ENCODE assay signal across 12 cellular contexts in genomic region chr1:173191011-173191410, GRCh38. TPM values are rescaled to one million over a fixed set of nuclear protein-coding genes. Genes with fewer than 3 reads are reported as not detected.
DNase-seq lines count a peak whose midpoint lies in the region; ATAC-seq and TF ChIP-seq lines count a peak whose summit lies in the region.
"Had no signal": no experiment of that assay in that cellular context is flagged by ENCODE, and none has a peak within 500 bp of the region (broad histone marks: within the 10 kb centered on the region; RNA-seq: fewer than 3 reads in every experiment).

No MANE protein-coding gene starts in this region.

- H3K4me3 ChIP-seq in breast epithelium (no peak overlapping the region), left lung (no peak overlapping the region), stomach (no peak overlapping the region)

- no peak for TF ChIP-seq EP300 in stomach (IDR thresholded peaks at IDR 0.05)

- H3K27me3 ChIP-seq in breast epithelium (no peaks in the 10 kb centered on the region), left lung (no peaks in the 10 kb centered on the region), stomach (no peaks in the 10 kb centered on the region)

- TF ChIP-seq POLR2A in breast epithelium (IDR thresholded peaks at IDR 0.05) (no peak), stomach (IDR thresholded peaks at IDR 0.05) (no peak)

- ATAC-seq in left lung (peak; percentile 5), HG02885 (IDR thresholded peaks at IDR 0.05; ENCODE audit: poor library complexity, unreplicated experiment) (no peak), GM19463 (IDR thresholded peaks at IDR 0.05; ENCODE audit: unreplicated experiment) (no peak)

- H3K4me1 ChIP-seq in breast epithelium (peaks cover 0 to 10% of the 10 kb centered on the region in 2 donors), left lung (peaks cover 8 to 25% of the 10 kb centered on the region in 2 donors), stomach (peaks cover 11 to 20% (median 17%) of the 10 kb centered on the region in 4 donors)

- no peaks in the 10 kb centered on the region for H3K36me3 ChIP-seq in breast epithelium
- no peaks in the 10 kb centered on the region for H3K36me3 ChIP-seq in left lung
- peaks cover 0 to 6% (median 0%) of the 10 kb centered on the region in 4 donors for H3K36me3 ChIP-seq in stomach

- TF ChIP-seq CTCF in breast epithelium (IDR thresholded peaks at IDR 0.05) (no peak), left lung (IDR thresholded peaks at IDR 0.05) (no peak), stomach (IDR thresholded peaks at IDR 0.05) (no peak)

- H3K9me3 ChIP-seq in breast epithelium (no peaks in the 10 kb centered on the region), left lung (no peaks in the 10 kb centered on the region), stomach (no peaks in the 10 kb centered on the region)

- WGBS in stomach, 5 donors, result 33 to 51% (median 43%) methylated on average over 2 of the region's 2 CpGs

- intact Hi-C loops in breast epithelium (cut with DNase I; ENCODE audit: low total_unique reads) (loop anchor here (5.0 kb wide), 1 partner anchor 136 kb away; no protein-coding TSS in a partner anchor), left lung (cut with DNase I) (no loop called here), stomach (cut with DNase I; ENCODE audit: low total_unique reads) (no loop called here)

- DNase-seq in HCEC 1CT (peak; percentile 25), breast epithelium (ENCODE audit: low spot score in 2 of 2) (no peak), left lung (no peak), stomach (no peak), OCI-M2 (lab: John Stamatoyannopoulos, UW; ENCODE audit: unreplicated experiment) (no peak)
- no peak for DNase-seq in activated CD4-positive, CD25-positive, alpha-beta regulatory T cell (lab: John Stamatoyannopoulos, UW)
- DNase-seq: activated CD4-positive, alpha-beta T cell treated with anti-CD3 and anti-CD28 coated beads, Interleukin-2, amount 10 ng/mL, durations not matched to agents 24 days and 14 days; H7; NCI-H1694; stimulated activated CD4-positive, alpha-beta T cell treated with anti-CD3 and anti-CD28 coated beads, Interleukin-1b, Interleukin-23, amount 100 ng/mL, for 48 hours had no signal

- peak overlapping the region; percentile 36 to 76 for H3K27ac ChIP-seq in breast epithelium
- peak overlapping the region; percentile 55 to 61 for H3K27ac ChIP-seq in left lung
- H3K27ac ChIP-seq in stomach, result peak overlapping the region in 4 of 5 donors; percentile 3 to 83 (median 78)

RNA-seq across cellular contexts. Expression of gene TNFSF4, which starts 16.1 kb away (rescaled TPM):
- 1 to 10 TPM in 1 of 3 donors, under 1 TPM in 2; 0.66 to 1.9 (median 0.73) TPM for total RNA-seq in breast epithelium
- 1 to 10 TPM in 1 of 2 donors, under 1 TPM in 1; 0.73 to 1.3 TPM for total RNA-seq in left lung
- 1 to 10 TPM in 1 of 5 donors, under 1 TPM in 1, not detected in 3; 0.14 to 2.2 TPM for total RNA-seq in stomach
- polyA plus RNA-seq in stomach, result under 1 TPM in 2 of 3 donors, not detected in 1; 0.50 to 0.62 TPM
